Comparison of ENCODE assay signal across 8 cellular contexts in genomic region chr12:7832059-7832696, GRCh38. TPM values are rescaled to one million over a fixed set of nuclear protein-coding genes. Genes with fewer than 3 reads are reported as not detected.
A peak's percentile ranks its signal among the peaks of the same experiment; 100 is the strongest.
DNase-seq lines count a peak whose midpoint lies in the region; ATAC-seq, FAIRE-seq and TF ChIP-seq lines count a peak whose summit lies in the region.

No MANE protein-coding gene starts in this region.

- H3K4me3 ChIP-seq in kidney (ENCODE audit: low read length in 2 of 2) (no peak overlapping the region), aorta (ENCODE audit: low read length in 2 of 2) (no peak overlapping the region)

- H3K4me1 ChIP-seq in kidney (ENCODE audit: control insufficient read depth in 1 of 2, insufficient read depth in 1 of 2, low read depth in 1 of 2, low read length in 2 of 2) (no peaks in the 10 kb centered on the region), aorta (ENCODE audit: control insufficient read depth in 1 of 2, insufficient read depth in 2 of 2, low read length in 2 of 2) (no peaks in the 10 kb centered on the region)

- 62 to 63% methylated on average over 6 of the region's 6 CpGs for WGBS in aorta, 2 donors

- H3K9me3 ChIP-seq in kidney (ENCODE audit: control insufficient read depth in 1 of 2, low read length in 2 of 2) (no peaks in the 10 kb centered on the region), aorta (ENCODE audit: control insufficient read depth, low read length) (no peaks in the 10 kb centered on the region)

- ATAC-seq in GM21529 (IDR thresholded peaks at IDR 0.05; ENCODE audit: unreplicated experiment) (peak; percentile 57), aorta (ENCODE audit: low FRiP score) (peak; percentile 54), GM18873 (IDR thresholded peaks at IDR 0.05; ENCODE audit: low FRiP score, unreplicated experiment) (no peak)

- H3K9ac ChIP-seq in kidney (ENCODE audit: low read length in 2 of 2), result no peak overlapping the region

- TF ChIP-seq CTCF in kidney (IDR thresholded peaks at IDR 0.05; ENCODE audit: borderline replicate concordance, extremely low read depth, insufficient read depth), result peak; percentile 15

- H3K27me3 ChIP-seq in aorta (ENCODE audit: control insufficient read depth in 1 of 2, insufficient read depth in 2 of 2, low read length in 1 of 2), result no peaks in the 10 kb centered on the region

- FAIRE-seq in kidney (lab: Jason Lieb, UNC), result no peak

- H3K27ac ChIP-seq in kidney (ENCODE audit: low read depth in 2 of 2, low read length in 2 of 2) (no peak overlapping the region), aorta (ENCODE audit: low read depth in 1 of 2, low read length in 2 of 2) (no peak overlapping the region)

- intact Hi-C loops in kidney (cut with DNase I) (no loop called here), aorta (cut with DNase I) (no loop called here)

- no peaks in the 10 kb centered on the region for H3K36me3 ChIP-seq in kidney (ENCODE audit: control insufficient read depth in 1 of 2, insufficient read depth in 2 of 2, low read length in 2 of 2)
- no peaks in the 10 kb centered on the region for H3K36me3 ChIP-seq in aorta (ENCODE audit: control insufficient read depth in 1 of 2, insufficient read depth in 2 of 2, low read length in 1 of 2)

- peak; percentile 6 to 55 for DNase-seq in NCI-H524 (lab: John Stamatoyannopoulos, UW)
- no peak for DNase-seq in NCI-H524 treated with DMSO at 0.1 percent for 48 hours (lab: John Stamatoyannopoulos, UW)
- peak; percentile 47 for DNase-seq in NCI-H69 (lab: John Stamatoyannopoulos, UW)
- peak; percentile 49 for DNase-seq in amniotic epithelial cell (ENCODE audit: low read depth)
- no peak for DNase-seq in kidney
- no peak for DNase-seq in aorta

RNA-seq across cellular contexts. Expression of gene SLC2A14, which starts 40.5 kb away (rescaled TPM):
- total RNA-seq in kidney, result not detected
- polyA plus RNA-seq in kidney (ENCODE audit: insufficient read depth, low read depth, low replicate concordance), result not detected
- 1 to 10 TPM; 3.1 to 3.6 TPM for total RNA-seq in aorta
- polyA plus RNA-seq in aorta, result not detected

RNA-seq across cellular contexts. Expression of gene NANOG, which starts 43.0 kb away (rescaled TPM):
- total RNA-seq in kidney, result 0.16 TPM
- not detected for polyA plus RNA-seq in kidney (ENCODE audit: insufficient read depth, low read depth, low replicate concordance)
- under 1 TPM; 0.32 to 0.57 TPM for total RNA-seq in aorta
- polyA plus RNA-seq in aorta, result not detected

Comparison
In these comparisons a context has a peak if more than half of its experiments do, and no peak if none do; other contexts are left out.
1. DNase-seq: peak in NCI-H524 (2 of 2), NCI-H69 (single experiment) and amniotic epithelial cell (single experiment); none in NCI-H524 treated with DMSO at 0.1 percent for 48 hours (single experiment), kidney (single experiment) and aorta (0 of 2).